In the genomic region with DNA sequence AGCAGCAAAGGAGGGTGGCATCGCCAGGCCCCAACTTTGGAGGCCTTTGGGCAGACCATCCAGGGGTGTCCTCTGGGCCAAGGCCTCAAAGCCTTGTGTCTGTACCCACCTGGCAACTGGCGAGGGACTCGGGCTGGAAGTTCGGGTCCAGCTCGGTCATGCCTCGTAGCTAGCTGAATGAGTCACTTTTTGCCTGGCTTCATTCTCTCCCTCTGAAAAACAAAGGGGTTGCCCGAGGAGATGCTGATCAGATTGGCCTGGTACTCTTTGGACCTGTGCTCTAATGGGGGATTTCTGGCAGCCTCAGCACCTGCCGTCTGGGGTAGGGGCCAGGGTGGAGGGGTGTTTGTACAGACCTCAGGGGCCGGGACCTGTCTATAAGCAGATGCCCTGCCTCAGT, we compare ENCODE assay signal across 34 cellular contexts. TPM values are rescaled to one million over a fixed set of nuclear protein-coding genes. Genes with fewer than 3 reads are reported as not detected.
"Had no signal": no experiment of that assay in that cellular context is flagged by ENCODE, and none has a peak within 500 bp of the region (broad histone marks: within the 10 kb centered on the region; RNA-seq: fewer than 3 reads in every experiment).

No MANE protein-coding gene starts in this region.

- DNase-seq: activated CD4-positive, alpha-beta T cell treated with anti-CD3 and anti-CD28 coated beads for 48 hours; activated CD4-positive, alpha-beta T cell treated with anti-CD3 and anti-CD28 coated beads, Interleukin-2, amount 50 U/mL, for 48 hours; activated CD8-positive, alpha-beta memory T cell treated with anti-CD3 and anti-CD28 coated beads for 24 hours; activated effector memory CD4-positive, alpha-beta T cell treated with Interleukin-2 at 50 U/mL for 16 hours; activated naive CD4-positive, alpha-beta T cell treated with Interleukin-2 at 50 U/mL for 16 hours; activated naive CD8-positive, alpha-beta T cell treated with anti-CD3 and anti-CD28 coated beads for 36 hours; adrenal gland; aorta; brain microvascular endothelial cell; cortex of kidney; foreskin melanocyte; mesendoderm; mucosa of descending colon; psoas muscle; stimulated activated CD4-positive, alpha-beta T cell treated with anti-CD3 and anti-CD28 coated beads, Interleukin-15, amount 100 ng/mL, for 24 hours; stimulated activated CD4-positive, alpha-beta T cell treated with anti-CD3 and anti-CD28 coated beads, Interleukin-2, amount 100 ng/mL, for 24 hours; stimulated activated naive B cell treated with anti-CD40 and anti-IgM and Interleukin-4, amounts not matched to agents 10 μg/mL and 1 μg/mL and 100 μg/mL, for 72 hours; stomach; T-helper 1 cell; upper lobe of right lung had no signal

- ATAC-seq: activated CD4-positive, CD25-positive, alpha-beta regulatory T cell treated with anti-CD3 and anti-CD28 coated beads, Interleukin-2, amount 50 U/mL, for 24 hours; left lung; mucosa of descending colon; psoas muscle; stimulated activated naive B cell treated with anti-CD40 and anti-IgM and Interleukin-4, amounts not matched to agents 10 μg/mL and 1 μg/mL and 100 μg/mL, for 72 hours; upper lobe of right lung had no signal

- H3K79me2 ChIP-seq: parathyroid adenoma had no signal

- H3K9ac ChIP-seq: parathyroid adenoma had no signal

- H3K9me3 ChIP-seq: adrenal gland, esophagus muscularis mucosa, left lung, mucosa of descending colon, neutrophil, psoas muscle, right atrium auricular region, stomach, thyroid gland, upper lobe of right lung had no signal

- H3K4me1 ChIP-seq: adrenal gland, left lung, parathyroid adenoma, psoas muscle, stomach, upper lobe of right lung had no signal

- H3K27ac ChIP-seq: adrenal gland, brain microvascular endothelial cell, esophagus muscularis mucosa, left lung, neutrophil, parathyroid adenoma, psoas muscle, right atrium auricular region, stomach, thyroid gland, upper lobe of right lung, VCaP had no signal

- H3K36me3 ChIP-seq: adrenal gland, brain microvascular endothelial cell, esophagus muscularis mucosa, left lung, neutrophil, right atrium auricular region, stomach, thyroid gland, upper lobe of right lung had no signal

- H2AFZ ChIP-seq: parathyroid adenoma had no signal

- H3K4me3 ChIP-seq: adrenal gland, esophagus muscularis mucosa, left lung, lung, mucosa of descending colon, psoas muscle, right atrium auricular region, smooth muscle cell, stomach, thyroid gland, upper lobe of right lung had no signal

- FAIRE-seq: islet of Langerhans, TTC549 had no signal

- H3K27me3 ChIP-seq: adrenal gland, brain microvascular endothelial cell, right atrium auricular region, thyroid gland had no signal

- H3K4me2 ChIP-seq: smooth muscle cell had no signal

RNA-seq across cellular contexts. Expression of a gene that starts 21.7 kb away (rescaled TPM):
- total RNA-seq: activated naive CD8-positive, alpha-beta T cell treated with anti-CD3 and anti-CD28 coated beads for 36 hours had no signal

RNA-seq across cellular contexts. Expression of a gene that starts 52.5 kb away (rescaled TPM):
- total RNA-seq: endothelial cell of umbilical vein, glomerular endothelial cell, upper lobe of right lung had no signal
